In the genomic region with DNA sequence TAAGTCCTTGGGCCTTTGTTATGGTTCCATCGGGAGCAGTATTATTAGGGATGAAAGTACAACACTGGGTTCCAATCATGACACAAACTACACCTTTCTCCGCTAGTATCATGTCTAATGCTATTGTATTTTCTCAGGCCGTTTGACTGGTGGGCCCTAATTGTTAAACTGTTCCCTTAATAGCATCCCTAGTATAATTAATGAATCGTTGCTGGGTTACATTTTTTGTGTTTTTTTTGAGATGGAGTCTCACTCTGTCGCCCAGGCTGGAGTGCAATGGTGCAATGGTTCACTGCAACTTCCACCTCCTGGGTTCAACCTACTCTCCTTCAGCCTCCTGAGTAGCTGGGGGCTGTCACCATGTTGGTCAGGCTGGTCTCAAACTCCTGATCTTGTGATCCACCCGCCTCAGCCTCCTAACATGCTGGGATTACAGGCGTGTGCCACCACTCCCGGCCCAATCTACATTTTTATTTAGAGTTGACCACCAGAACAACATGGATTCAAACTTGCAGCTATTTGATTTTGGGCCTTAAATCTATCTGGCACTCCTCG, we compare ENCODE assay signal across 10 cellular contexts. TPM values are rescaled to one million over a fixed set of nuclear protein-coding genes. Genes with fewer than 3 reads are reported as not detected.
DNase-seq lines count a peak whose midpoint lies in the region; ATAC-seq and TF ChIP-seq lines count a peak whose summit lies in the region.
"Had no signal": no experiment of that assay in that cellular context is flagged by ENCODE, and none has a peak within 500 bp of the region (broad histone marks: within the 10 kb centered on the region; RNA-seq: fewer than 3 reads in every experiment).

No MANE protein-coding gene starts in this region.

- no peak overlapping the region for H3K9ac ChIP-seq in DND-41 (ENCODE audit: low read depth, low read length)

- no peak overlapping the region for H3K27ac Mint-ChIP-seq in nephron

- H3K4me3 Mint-ChIP-seq in nephron = peak overlapping the region; percentile 87 to 94 (median 91)

- TF ChIP-seq POLR2A in erythroblast (IDR thresholded peaks at IDR 0.05; ENCODE audit: low read length) (no peak), body of pancreas (IDR thresholded peaks at IDR 0.05) (no peak)

- H3K36me3 ChIP-seq in DND-41 (ENCODE audit: insufficient read depth, low read length) = peaks cover 90% of the 10 kb centered on the region
- H3K36me3 ChIP-seq in MG63 = peaks cover 85% of the 10 kb centered on the region
- H3K36me3 ChIP-seq in body of pancreas (replicated peaks in 1 of 2; ENCODE audit: insufficient read depth in 1 of 2, low read depth in 2 of 2) = peaks cover 42 to 43% of the 10 kb centered on the region in 2 donors

- DNase-seq in DND-41 = no peak
- DNase-seq in MG63 = no peak
- DNase-seq in choroid plexus epithelial cell (ENCODE audit: low read depth) = no peak
- DNase-seq in DMS153 (lab: John Stamatoyannopoulos, UW) = no peak
- no peak for DNase-seq in erythroblast (lab: John Stamatoyannopoulos, UW)
- no peak for DNase-seq in body of pancreas
- DNase-seq in NCI-H2196 treated with DMSO at 0.1 percent for 48 hours (lab: John Stamatoyannopoulos, UW; ENCODE audit: unreplicated experiment) = no peak
- DNase-seq: effector CD4-positive, alpha-beta T cell; NCI-H187 treated with DMSO at 0.1 percent for 48 hours had no signal

- peaks cover 88% of the 10 kb centered on the region for H3K36me3 Mint-ChIP-seq in nephron (ENCODE audit: low read depth)

- TF ChIP-seq CTCF in DND-41 (IDR thresholded peaks at IDR 0.05; ENCODE audit: borderline replicate concordance, extremely low read depth, low read length, poor library complexity, severe bottlenecking) (no peak), choroid plexus epithelial cell (conservative IDR thresholded peaks at IDR 0.05; ENCODE audit: low read depth, low read length) (no peak), nephron (IDR thresholded peaks at IDR 0.05; ENCODE audit: unreplicated experiment in 3 of 3) (no peak), body of pancreas (IDR thresholded peaks at IDR 0.05) (no peak)

- H2AFZ ChIP-seq in DND-41 (ENCODE audit: low read depth, low read length) = no peak overlapping the region

- H3K27me3 ChIP-seq in DND-41 (ENCODE audit: insufficient read depth, low read length, poor library complexity) (no peaks in the 10 kb centered on the region), MG63 (no peaks in the 10 kb centered on the region; the same call in 1 of the 2 replicates), body of pancreas (no peaks in the 10 kb centered on the region)

- H3K27ac ChIP-seq in DND-41 (ENCODE audit: low read length) (no peak overlapping the region), body of pancreas (no peak overlapping the region)

- 82 to 86% methylated on average over 9 of the region's 9 CpGs for WGBS in body of pancreas, 2 donors

- H3K4me1 ChIP-seq in DND-41 (ENCODE audit: insufficient read depth, low read length) (peaks cover 73% of the 10 kb centered on the region), body of pancreas (peaks cover 43% of the 10 kb centered on the region)

- ATAC-seq in DND-41 (ENCODE audit: insufficient read depth, low read depth) (no peak), body of pancreas (no peak)

- peaks cover 70% of the 10 kb centered on the region for H3K4me1 Mint-ChIP-seq in nephron

- intact Hi-C loops in body of pancreas (cut with DNase I) = no loop called here

- peaks cover 70% of the 10 kb centered on the region for H4K20me1 ChIP-seq in DND-41 (ENCODE audit: insufficient read depth, low read length)

- H3K9me3 ChIP-seq in DND-41 (ENCODE audit: insufficient read depth, low read length, severe bottlenecking) = peaks cover 63% of the 10 kb centered on the region
- 0 out of 2 replicates have a peak, but pooled peaks cover 3% of the 10 kb centered on the region for H3K9me3 ChIP-seq in MG63
- peaks cover 0 to 30% (median 0%) of the 10 kb centered on the region in 3 donors for H3K9me3 ChIP-seq in body of pancreas

- H3K4me2 ChIP-seq in DND-41 (ENCODE audit: insufficient read depth, low read length) = peak overlapping the region; percentile 93

- H3K9me3 Mint-ChIP-seq in nephron = peaks cover 65% of the 10 kb centered on the region

- H3K79me2 ChIP-seq in DND-41 (ENCODE audit: insufficient read depth, low read length) = peaks cover 94% of the 10 kb centered on the region

- H3K27me3 Mint-ChIP-seq in nephron (ENCODE audit: low read depth) = peaks cover 4% of the 10 kb centered on the region

- H3K4me3 ChIP-seq in DND-41 (ENCODE audit: low read depth in 1 of 2, low read length in 2 of 2) (peak overlapping the region; percentile 2 to 81; a peak in 3 of 4 replicates), MG63 (peak overlapping the region; percentile 98), choroid plexus epithelial cell (ENCODE audit: low read depth, low read length) (peak overlapping the region; percentile 64), body of pancreas (no peak overlapping the region)

RNA-seq across cellular contexts. Expression of a gene that starts 4.1 kb away (rescaled TPM):
- 29.6 and 34.3 TPM in 2 replicates for total RNA-seq in MG63 (2014; rRNA removed; shearing (Covaris generic); ENCODE audit: low replicate concordance)
- total RNA-seq in body of pancreas = 10 to 100 TPM in 1 of 2 donors, 1 to 10 TPM in 1; 7.3 to 17.4 TPM

Comparison
In these comparisons a context has a peak if more than half of its experiments do, and no peak if none do; other contexts are left out.
1. H3K4me3 ChIP-seq: peak in DND-41 (2 of 2), MG63 (single experiment) and choroid plexus epithelial cell (single experiment); none in body of pancreas (0 of 2).